16 cellular contexts compared by ENCODE assay signal in genomic region chr10:121216721-121217181, GRCh38.
DNase-seq lines count a peak whose midpoint lies in the region; ATAC-seq and TF ChIP-seq lines count a peak whose summit lies in the region.
"Had no signal": no experiment of that assay in that cellular context is flagged by ENCODE, and none has a peak within 500 bp of the region (broad histone marks: within the 10 kb centered on the region; RNA-seq: fewer than 3 reads in every experiment).

No MANE protein-coding gene starts in this region.

- H3K4me1 ChIP-seq in right lobe of liver (peaks cover 0 to 5% (median 2%) of the 10 kb centered on the region in 4 donors), upper lobe of right lung (no peaks in the 10 kb centered on the region)

- no peaks in the 10 kb centered on the region for H3K27me3 Mint-ChIP-seq in type B pancreatic cell

- H3K27me3 ChIP-seq in MG63 (no peaks in the 10 kb centered on the region), right lobe of liver (no peaks in the 10 kb centered on the region), upper lobe of right lung (no peaks in the 10 kb centered on the region)

- no peaks in the 10 kb centered on the region for H3K36me3 ChIP-seq in MG63
- H3K36me3 ChIP-seq in right lobe of liver = no peaks in the 10 kb centered on the region
- no peaks in the 10 kb centered on the region for H3K36me3 ChIP-seq in upper lobe of right lung

- H3K4me3 Mint-ChIP-seq in type B pancreatic cell = no peak overlapping the region
- H3K4me3 Mint-ChIP-seq: activated naive CD4-positive, alpha-beta T cell treated with anti-CD3 and anti-CD28 coated beads for 36 hours; mesothelial cell of epicardium had no signal

- DNase-seq in MG63 (peak; percentile 50), cerebellum (ENCODE audit: low spot score) (peak; percentile 7), right lobe of liver (peak; percentile 81 to 84 (median 83)), stromal cell of bone marrow (ENCODE audit: low read depth) (peak; percentile 5), type B pancreatic cell (ENCODE audit: extremely low spot score, unreplicated experiment) (no peak), DMS53 (lab: John Stamatoyannopoulos, UW) (no peak), upper lobe of right lung (no peak), glomerular visceral epithelial cell (ENCODE audit: extremely low spot score) (no peak)
- DNase-seq: activated naive CD4-positive, alpha-beta T cell treated with anti-CD3 and anti-CD28 coated beads for 36 hours; NCI-H82; stimulated activated CD4-positive, alpha-beta T cell treated with anti-CD3 and anti-CD28 coated beads, Interleukin-4, amount 100 ng/mL, for 4 hours; stimulated activated naive CD4-positive, alpha-beta T cell treated with Interleukin-2 at 50 U/mL for 16 hours had no signal

- ATAC-seq in right lobe of liver (peak; percentile 88 to 95 (median 92)), upper lobe of right lung (no peak)
- ATAC-seq: HCT116 had no signal

- intact Hi-C loops in right lobe of liver (cut with DNase I) = no loop called here
- intact Hi-C loops in upper lobe of right lung (cut with DNase I) = no loop called here

- H3K4me3 ChIP-seq in MG63 (no peak overlapping the region), right lobe of liver (no peak overlapping the region), upper lobe of right lung (no peak overlapping the region)

- TF ChIP-seq CTCF in right lobe of liver (IDR thresholded peaks at IDR 0.05) (no peak), type B pancreatic cell (conservative IDR thresholded peaks at IDR 0.05) (no peak), upper lobe of right lung (IDR thresholded peaks at IDR 0.05) (no peak)

- no peaks in the 10 kb centered on the region for H3K36me3 Mint-ChIP-seq in type B pancreatic cell
- H3K36me3 Mint-ChIP-seq: mesothelial cell of epicardium had no signal

- H3K27ac Mint-ChIP-seq in type B pancreatic cell = no peak overlapping the region
- H3K27ac Mint-ChIP-seq: activated naive CD4-positive, alpha-beta T cell treated with anti-CD3 and anti-CD28 coated beads for 36 hours; mesothelial cell of epicardium had no signal

- peak overlapping the region in 2 of 3 donors; percentile 26 to 41 for H3K27ac ChIP-seq in right lobe of liver
- H3K27ac ChIP-seq in upper lobe of right lung = no peak overlapping the region
- H3K27ac ChIP-seq: epithelial cell of prostate, VCaP had no signal

- no peaks in the 10 kb centered on the region for H3K9me3 Mint-ChIP-seq in type B pancreatic cell
- H3K9me3 Mint-ChIP-seq: mesothelial cell of epicardium had no signal

- WGBS in right lobe of liver (ENCODE audit: insufficient coverage, low coverage, low lambda C conversion rate, missing lambda C conversion rate) = 37% methylated on average over 6 of the region's 8 CpGs

- H3K4me1 Mint-ChIP-seq in type B pancreatic cell (ENCODE audit: unreplicated experiment) = peaks cover 19% of the 10 kb centered on the region

- H3K9me3 ChIP-seq in MG63 (no peaks in the 10 kb centered on the region), right lobe of liver (no peaks in the 10 kb centered on the region), upper lobe of right lung (no peaks in the 10 kb centered on the region)

- TF ChIP-seq POLR2A in right lobe of liver (IDR thresholded peaks at IDR 0.05) = no peak

Comparison
In these comparisons a context has a peak if more than half of its experiments do, and no peak if none do; other contexts are left out.
1. DNase-seq: peak in MG63 (single experiment), cerebellum (single experiment), right lobe of liver (3 of 3) and stromal cell of bone marrow (single experiment); none in type B pancreatic cell (single experiment), DMS53 (single experiment), upper lobe of right lung (single experiment) and glomerular visceral epithelial cell (single experiment).